8 cellular contexts compared by ENCODE assay signal in the genomic region with DNA sequence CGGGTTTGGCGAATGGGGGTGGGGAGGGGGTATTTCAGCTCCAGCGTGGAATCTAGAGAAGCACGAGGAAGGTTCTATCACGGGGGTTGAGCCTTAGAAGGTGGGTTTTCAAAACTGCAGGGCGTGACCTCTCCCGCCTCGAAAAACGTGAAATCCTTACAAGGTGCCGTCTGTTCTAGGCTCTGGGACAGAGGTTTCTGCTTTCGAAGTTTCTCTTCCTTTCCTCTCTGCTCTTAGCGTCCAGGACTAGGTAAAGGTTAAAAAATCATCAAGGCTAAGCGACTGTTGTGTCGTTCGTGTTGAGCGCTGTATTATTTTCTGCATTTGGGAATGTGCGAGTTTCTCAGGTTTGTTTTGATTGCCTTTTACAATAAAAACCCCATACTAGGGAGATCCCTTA. TPM values are rescaled to one million over a fixed set of nuclear protein-coding genes. Genes with fewer than 3 reads are reported as not detected.
DNase-seq lines count a peak whose midpoint lies in the region; ATAC-seq and TF ChIP-seq lines count a peak whose summit lies in the region.

No MANE protein-coding gene starts in this region.

- H3K4me1 ChIP-seq in mammary epithelial cell (ENCODE audit: insufficient read depth, low read length) (no peaks in the 10 kb centered on the region), mesendoderm (ENCODE audit: control insufficient read depth, low read depth, low read length) (no peaks in the 10 kb centered on the region)

- intact Hi-C loops in activated naive CD4-positive, alpha-beta T cell treated with anti-CD3 and anti-CD28 coated beads for 36 hours (cut with micrococcal nuclease) = loop anchor here (5.0 kb wide), 2 partner anchors 121 to 176 kb away; a partner anchor contains a TSS
- intact Hi-C loops in mammary epithelial cell (cut with micrococcal nuclease) = no loop called here

- H3K56ac ChIP-seq in mesendoderm (ENCODE audit: low read length) = no peak overlapping the region

- no peak overlapping the region for H3K4ac ChIP-seq in mesendoderm (ENCODE audit: low read depth, low read length)

- H3K79me1 ChIP-seq in mesendoderm (ENCODE audit: low read length) = no peaks in the 10 kb centered on the region

- H3K79me2 ChIP-seq in mammary epithelial cell (ENCODE audit: insufficient read depth, low read length) = no peaks in the 10 kb centered on the region
- no peaks in the 10 kb centered on the region for H3K79me2 ChIP-seq in mesendoderm (ENCODE audit: control insufficient read depth, insufficient read depth, low read length)

- H3K9me3 ChIP-seq in mammary epithelial cell (replicated peaks; ENCODE audit: insufficient read depth, low read length) = no peaks in the 10 kb centered on the region

- H3K27me3 Mint-ChIP-seq in activated naive CD4-positive, alpha-beta T cell treated with anti-CD3 and anti-CD28 coated beads for 36 hours (ENCODE audit: low read depth) = no peaks in the 10 kb centered on the region
- H3K27me3 Mint-ChIP-seq in type B pancreatic cell = peaks cover 36% of the 10 kb centered on the region

- H4K8ac ChIP-seq in mesendoderm (ENCODE audit: low read depth, low read length) = no peak overlapping the region

- ATAC-seq in HG03457 (IDR thresholded peaks at IDR 0.05; ENCODE audit: unreplicated experiment) = no peak

- H4K5ac ChIP-seq in mesendoderm (ENCODE audit: low read length) = no peak overlapping the region

- 67% methylated on average over 12 of the region's 17 CpGs for WGBS in mammary epithelial cell (ENCODE audit: low coverage, missing lambda C conversion rate)
- no CpG with 5 or more reads among the region's 17 CpGs for WGBS in mesendoderm (ENCODE audit: extremely low coverage, insufficient coverage, low lambda C conversion rate)

- no peak overlapping the region for H3K18ac ChIP-seq in mesendoderm (ENCODE audit: low read length)

- H4K20me1 ChIP-seq in mammary epithelial cell (ENCODE audit: insufficient read depth, low read length) = no peaks in the 10 kb centered on the region

- H2BK5ac ChIP-seq in mesendoderm (ENCODE audit: low read length) = no peak overlapping the region

- H3K9me3 Mint-ChIP-seq in activated naive CD4-positive, alpha-beta T cell treated with anti-CD3 and anti-CD28 coated beads for 36 hours = no peaks in the 10 kb centered on the region
- H3K9me3 Mint-ChIP-seq in type B pancreatic cell = peaks cover 8% of the 10 kb centered on the region

- H3K4me3 Mint-ChIP-seq in activated naive CD4-positive, alpha-beta T cell treated with anti-CD3 and anti-CD28 coated beads for 36 hours = peak overlapping the region; percentile 57
- peak overlapping the region; percentile 78 for H3K4me3 Mint-ChIP-seq in type B pancreatic cell

- in situ Hi-C loops in mammary epithelial cell (cut with MboI; ENCODE audit: low sequenced_read_pairs in 2 of 2) = no loop called here

- no peak overlapping the region for H3K27ac Mint-ChIP-seq in activated naive CD4-positive, alpha-beta T cell treated with anti-CD3 and anti-CD28 coated beads for 36 hours
- no peak overlapping the region for H3K27ac Mint-ChIP-seq in type B pancreatic cell

- DNase-seq in activated naive CD4-positive, alpha-beta T cell treated with anti-CD3 and anti-CD28 coated beads for 36 hours = no peak
- DNase-seq in activated naive CD4-positive, alpha-beta T cell treated with Interleukin-2 at 50 U/mL for 16 hours = no peak
- no peak for DNase-seq in mammary epithelial cell
- DNase-seq in mesendoderm = no peak
- no peak for DNase-seq in type B pancreatic cell (ENCODE audit: extremely low spot score, unreplicated experiment)
- no peak for DNase-seq in activated CD4-positive, CD25-positive, alpha-beta regulatory T cell treated with anti-CD3 and anti-CD28 coated beads, Interleukin-2, amount 50 U/mL, for 72 hours
- DNase-seq in NCI-H2227 treated with DMSO at 0.1 percent for 48 hours (lab: John Stamatoyannopoulos, UW) = no peak

- no peak overlapping the region for H3K9ac ChIP-seq in mammary epithelial cell (ENCODE audit: insufficient read depth, low read length)
- no peak overlapping the region for H3K9ac ChIP-seq in mesendoderm (ENCODE audit: low read length)

- BruUV-seq in mammary epithelial cell (replicated peaks; lab: Mats Ljungman, UMichigan) = TSS peak; percentile 17

- H3K4me1 Mint-ChIP-seq in activated naive CD4-positive, alpha-beta T cell treated with anti-CD3 and anti-CD28 coated beads for 36 hours (ENCODE audit: low read depth) = peaks cover 28% of the 10 kb centered on the region
- H3K4me1 Mint-ChIP-seq in type B pancreatic cell (ENCODE audit: unreplicated experiment) = peaks cover 8% of the 10 kb centered on the region

- CTCF ChIA-PET in activated naive CD4-positive, alpha-beta T cell treated with anti-CD3 and anti-CD28 coated beads for 36 hours (lab: Charles Lee) = no interaction called here
- CTCF ChIA-PET in mammary epithelial cell (lab: Charles Lee; ENCODE audit: low non-redundant PET) = no interaction called here

- no peak overlapping the region for H2BK15ac ChIP-seq in mesendoderm (replicated peaks; ENCODE audit: low read depth)

- H3K36me3 Mint-ChIP-seq in activated naive CD4-positive, alpha-beta T cell treated with anti-CD3 and anti-CD28 coated beads for 36 hours (ENCODE audit: low read depth) = no peaks in the 10 kb centered on the region
- peaks cover 4% of the 10 kb centered on the region for H3K36me3 Mint-ChIP-seq in type B pancreatic cell

- H3K27me3 ChIP-seq in mammary epithelial cell (ENCODE audit: insufficient read depth, low read length) = peaks cover 2% of the 10 kb centered on the region
- no peaks in the 10 kb centered on the region for H3K27me3 ChIP-seq in mesendoderm (ENCODE audit: insufficient read depth, low read length, poor library complexity)

- H3K27ac ChIP-seq in mammary epithelial cell (ENCODE audit: insufficient read depth, low read depth, low read length) (no peak overlapping the region), mesendoderm (ENCODE audit: low read depth, low read length) (no peak overlapping the region)

- H2AFZ ChIP-seq in mammary epithelial cell (ENCODE audit: low read depth, low read length) = no peak overlapping the region

- no peak overlapping the region for H3K23ac ChIP-seq in mesendoderm (ENCODE audit: low read length)

- no peak overlapping the region for H2BK120ac ChIP-seq in mesendoderm (ENCODE audit: low read depth, low read length)

- no peak for TF ChIP-seq CTCF in mammary epithelial cell (conservative IDR thresholded peaks at IDR 0.05 in 1 of 2, IDR thresholded peaks at IDR 0.05 in 1 of 2; ENCODE audit: extremely low read depth in 1 of 2, insufficient read depth in 1 of 2, low read depth in 1 of 2, low read length in 2 of 2)
- no peak for TF ChIP-seq CTCF in type B pancreatic cell (conservative IDR thresholded peaks at IDR 0.05)

- H2AK5ac ChIP-seq in mesendoderm (ENCODE audit: low read length) = no peak overlapping the region

- H3K4me2 ChIP-seq in mammary epithelial cell (ENCODE audit: insufficient read depth, low read depth, low read length) (no peak overlapping the region), mesendoderm (ENCODE audit: low read length) (peak overlapping the region; percentile 11)

- dilution Hi-C loops in mammary epithelial cell (cut with HindIII; ENCODE audit: low sequenced_read_pairs) = no loop called here

- H3K36me3 ChIP-seq in mammary epithelial cell (ENCODE audit: insufficient read depth, low read length) = no peaks in the 10 kb centered on the region
- H3K36me3 ChIP-seq in mesendoderm (ENCODE audit: control insufficient read depth, insufficient read depth, low read length) = no peaks in the 10 kb centered on the region

- H3K4me3 ChIP-seq in mammary epithelial cell (replicated peaks in 1 of 3; ENCODE audit: insufficient read depth in 1 of 3, low read depth in 2 of 3, low read length in 3 of 3) (no peak overlapping the region), mesendoderm (ENCODE audit: low read length) (no peak overlapping the region)

RNA-seq across cellular contexts. Expression of a gene that starts 1.1 kb away (rescaled TPM):
- total RNA-seq in activated naive CD4-positive, alpha-beta T cell treated with anti-CD3 and anti-CD28 coated beads for 36 hours = 10 to 100 TPM; 17.7 to 20.5 TPM
- total RNA-seq in mammary epithelial cell (10 to 100 TPM in 1 of 2 donors, 1 to 10 TPM in 1; 1.3 to 82.8 TPM), type B pancreatic cell (ENCODE audit: low replicate concordance) (4.4 and 55.3 TPM in 2 replicates)
- 34.5 TPM for polyA plus RNA-seq in mammary epithelial cell
- polyA minus RNA-seq in mammary epithelial cell = 31.0 TPM
- 17.6 TPM for polyA plus RNA-seq in mesendoderm (2013, experiment 1 of 2)
- 18.1 TPM for polyA plus RNA-seq in mesendoderm (2013, experiment 2 of 2)
